ENCODE assay signal across 16 cellular contexts in the genomic region with DNA sequence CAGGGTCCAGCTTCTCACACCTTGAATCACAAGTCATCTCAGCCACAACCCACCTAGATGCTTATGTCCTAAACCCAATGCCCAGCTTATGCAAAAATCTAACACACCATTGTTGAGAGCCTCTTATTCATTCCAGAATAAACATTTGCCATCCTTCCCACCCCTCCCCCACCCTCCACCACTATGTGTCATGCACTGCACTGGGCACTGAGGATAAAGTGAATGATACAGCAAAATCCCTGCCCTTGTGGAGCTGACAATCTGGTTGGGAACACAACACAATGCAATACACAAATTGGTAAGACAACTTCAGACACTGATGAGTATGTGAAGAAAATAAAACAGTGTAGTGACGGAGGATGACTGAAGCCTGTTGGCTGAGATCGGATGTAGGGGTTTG. TPM values are rescaled to one million over a fixed set of nuclear protein-coding genes. Genes with fewer than 3 reads are reported as not detected.
DNase-seq lines count a peak whose midpoint lies in the region; ATAC-seq, FAIRE-seq and TF ChIP-seq lines count a peak whose summit lies in the region.
"Had no signal": no experiment of that assay in that cellular context is flagged by ENCODE, and none has a peak within 500 bp of the region (broad histone marks: within the 10 kb centered on the region; RNA-seq: fewer than 3 reads in every experiment).

No MANE protein-coding gene starts in this region.

- H3K4me2 ChIP-seq in H1 (ENCODE audit: insufficient read depth in 1 of 2, low read depth in 2 of 2, low read length in 2 of 2), result peak overlapping the region; percentile 93 to 100; a peak in 2 of 4 replicates

- no peak for FAIRE-seq in H1 (lab: Jason Lieb, UNC)
- FAIRE-seq: frontal cortex, TTC549 had no signal

- H4K20me1 ChIP-seq in H1 (replicated peaks in 1 of 2; ENCODE audit: control insufficient read depth in 1 of 2, insufficient read depth in 2 of 2, low read length in 2 of 2), result peaks cover 0 to 5% of the 10 kb centered on the region in 2 experiments

- DNase-seq in Daoy (ENCODE audit: low read depth) (peak; percentile 47), H1 (ENCODE audit: low read depth in 1 of 2, low spot score in 2 of 2) (no peak), globus pallidus (ENCODE audit: low spot score) (no peak), NCI-H774 (lab: John Stamatoyannopoulos, UW) (no peak)
- no peak for DNase-seq in natural killer cell treated with Interleukin-12 subunit alpha and Interleukin-12 subunit beta and Interleukin-15 and Interleukin-18, amount 100 ng/mL, for 72 hours (ENCODE audit: low spot score)
- DNase-seq in stimulated activated CD4-positive, alpha-beta T cell treated with anti-CD3 and anti-CD28 coated beads, Interleukin-4, amount 100 ng/mL, for 24 hours, result no peak
- DNase-seq: aorta, GDM1, MM.1S, spleen had no signal

- peak overlapping the region; percentile 81 for H3K4me3 Mint-ChIP-seq in natural killer cell treated with Interleukin-12 subunit alpha and Interleukin-12 subunit beta and Interleukin-15 and Interleukin-18, amount 100 ng/mL, for 72 hours

- no peak overlapping the region for H3K56ac ChIP-seq in H1 (replicated peaks; ENCODE audit: insufficient read length, low read depth, low read length)

- peak overlapping the region; percentile 50 for H4K91ac ChIP-seq in H1 (replicated peaks; ENCODE audit: insufficient read length, low read length)

- no peak overlapping the region for H3K23ac ChIP-seq in H1 (ENCODE audit: insufficient read length)

- H3K27ac Mint-ChIP-seq in natural killer cell treated with Interleukin-12 subunit alpha and Interleukin-12 subunit beta and Interleukin-15 and Interleukin-18, amount 100 ng/mL, for 72 hours, result peak overlapping the region; percentile 31 to 40

- H2BK120ac ChIP-seq in H1 (replicated peaks; ENCODE audit: low read depth, low read length), result peak overlapping the region; percentile 86

- CTCF ChIA-PET in H1 (lab: Charles Lee; ENCODE audit: partially characterized antibody), result interaction anchor here (0.9 to 2.6 kb wide), 12 partner anchors 11 to 187 kb away, joined by 3 to 27 read pairs (median 4); no protein-coding TSS in a partner anchor

- H3K9ac ChIP-seq in HUES6 (ENCODE audit: low read length) (peak overlapping the region; percentile 16), H1 (replicated peaks in 1 of 4; ENCODE audit: extremely low read depth in 1 of 4, low read depth in 3 of 4, low read length in 3 of 4) (peak overlapping the region in 1 of 4 experiments; percentile 37; a peak in 1 of 7 replicates)
- H3K9ac ChIP-seq: parathyroid adenoma had no signal

- H3K18ac ChIP-seq in H1 (ENCODE audit: extremely low read depth, low read length), result peak overlapping the region; percentile 78

- H3K27me3 ChIP-seq in HUES6 (ENCODE audit: control insufficient read depth, insufficient read depth, low read length) (no peaks in the 10 kb centered on the region), H1 (replicated peaks in 1 of 4; ENCODE audit: control insufficient read depth in 3 of 4, extremely low read depth in 1 of 4, insufficient read depth in 3 of 4, low read length in 3 of 4) (no peaks in the 10 kb centered on the region; a peak in 1 of 7 replicates)
- H3K27me3 ChIP-seq: spleen had no signal

- no peak overlapping the region for H4K8ac ChIP-seq in H1 (ENCODE audit: extremely low read depth, insufficient read depth, low read length)

- no peak overlapping the region for H2BK20ac ChIP-seq in H1 (ENCODE audit: low read length)

- WGBS in H1 (ENCODE audit: extremely low coverage in 1 of 2, insufficient coverage in 1 of 2, insufficient read length in 1 of 2, insufficient replicate concordance in 2 of 2, low coverage in 1 of 2, low lambda C conversion rate in 2 of 2, missing lambda C conversion rate in 1 of 2), 2 experiments, result 61% methylated on average over 2 of the region's 2 CpGs; no CpG with 5 or more reads in 1 of the 2 experiments

- TF ChIP-seq CTCF in H1 (IDR thresholded peaks at IDR 0.05; ENCODE audit: control extremely low read depth in 1 of 3, insufficient read depth in 1 of 3, low read depth in 1 of 3, low read length in 3 of 3), result no peak

- ATAC-seq in natural killer cell treated with Interleukin-12 subunit alpha and Interleukin-12 subunit beta and Interleukin-15 and Interleukin-18, amount 100 ng/mL, for 72 hours, result no peak
- no peak for ATAC-seq in HG03095 (IDR thresholded peaks at IDR 0.05; ENCODE audit: unreplicated experiment)

- H2BK15ac ChIP-seq in H1 (ENCODE audit: low read length), result peak overlapping the region; percentile 84; the same call in 1 of the 2 replicates

- H3K27ac ChIP-seq in HUES6 (ENCODE audit: low read depth, low read length), result no peak overlapping the region
- no peak overlapping the region for H3K27ac ChIP-seq in H1 (ENCODE audit: low read depth, low read length)
- H3K27ac ChIP-seq: parathyroid adenoma had no signal

- TF ChIP-seq POLR2A in H1 (IDR thresholded peaks at IDR 0.05; ENCODE audit: control extremely low read depth in 1 of 2, low read depth in 2 of 2, low read length in 2 of 2), result no peak

- no peaks in the 10 kb centered on the region for H3K27me3 Mint-ChIP-seq in natural killer cell treated with Interleukin-12 subunit alpha and Interleukin-12 subunit beta and Interleukin-15 and Interleukin-18, amount 100 ng/mL, for 72 hours

- peaks cover 3% of the 10 kb centered on the region; the same call in 1 of the 2 replicates for H3K79me1 ChIP-seq in H1 (ENCODE audit: low read depth, low read length)

- no peak overlapping the region for H4K5ac ChIP-seq in H1 (ENCODE audit: insufficient read length, low read depth, low read length)

- TF ChIP-seq RAD21 in H1 (IDR thresholded peaks at IDR 0.05 in 1 of 2, conservative IDR thresholded peaks at IDR 0.05 in 1 of 2; ENCODE audit: low read depth in 2 of 2, low read length in 2 of 2), result no peak

- H2AFZ ChIP-seq in H1 (ENCODE audit: low read length), result no peak overlapping the region

- no peak overlapping the region for H3K14ac ChIP-seq in H1 (ENCODE audit: insufficient read length)

- H2BK5ac ChIP-seq in H1 (ENCODE audit: low read depth, low read length), result peak overlapping the region; percentile 89

- peaks cover 33 to 35% of the 10 kb centered on the region in 2 donors for H3K4me1 Mint-ChIP-seq in natural killer cell treated with Interleukin-12 subunit alpha and Interleukin-12 subunit beta and Interleukin-15 and Interleukin-18, amount 100 ng/mL, for 72 hours (ENCODE audit: low read depth in 2 of 2)

- no peak for TF ChIP-seq EP300 in H1 (IDR thresholded peaks at IDR 0.05; ENCODE audit: borderline replicate concordance in 1 of 2, low read depth in 2 of 2, low read length in 2 of 2)

- H3K36me3 Mint-ChIP-seq in natural killer cell treated with Interleukin-12 subunit alpha and Interleukin-12 subunit beta and Interleukin-15 and Interleukin-18, amount 100 ng/mL, for 72 hours, result no peaks in the 10 kb centered on the region

- H3K4me1 ChIP-seq in HUES6 (ENCODE audit: control insufficient read depth, insufficient read depth, low read length) (peaks cover 38% of the 10 kb centered on the region), H1 (replicated peaks in 1 of 4; ENCODE audit: control insufficient read depth in 3 of 4, insufficient read depth in 4 of 4, low read length in 3 of 4) (peaks cover 11 to 29% (median 14%) of the 10 kb centered on the region in 4 experiments)
- H3K4me1 ChIP-seq: parathyroid adenoma had no signal

- peak overlapping the region; percentile 99 for H2BK12ac ChIP-seq in H1 (ENCODE audit: low read depth, low read length)

- H3K4me3 ChIP-seq in HUES6 (ENCODE audit: low read depth, low read length) (peak overlapping the region; percentile 58), H1 (ENCODE audit: extremely low read depth in 1 of 4, insufficient read depth in 2 of 4, low read depth in 3 of 4, low read length in 4 of 4) (peak overlapping the region in 1 of 4 experiments; percentile 68; a peak in 1 of 8 replicates)

- peaks cover 14% of the 10 kb centered on the region for H3K23me2 ChIP-seq in H1 (ENCODE audit: low read depth, low read length)

- H2AK5ac ChIP-seq in H1 (ENCODE audit: low read depth, low read length), result peak overlapping the region; percentile 83; the same call in 1 of the 2 replicates

- H3K79me2 ChIP-seq in H1 (ENCODE audit: control insufficient read depth in 1 of 2, insufficient read depth in 2 of 2, low read length in 2 of 2), result peaks cover 0 to 20% of the 10 kb centered on the region in 2 experiments; a peak in 2 of 4 replicates

- H3K9me3 ChIP-seq in HUES6 (ENCODE audit: control insufficient read depth, insufficient read depth, low read depth, low read length), result no peaks in the 10 kb centered on the region
- H3K9me3 ChIP-seq in H1 (ENCODE audit: insufficient read depth in 2 of 2, low read depth in 1 of 2, low read length in 1 of 2), result no peaks in the 10 kb centered on the region
- H3K9me3 ChIP-seq: HAP-1, spleen had no signal

- POLR2A ChIA-PET in H1 (lab: Charles Lee; ENCODE audit: partially characterized antibody), result interaction anchor here (1.2 to 2.2 kb wide), 3 partner anchors 9 to 19 kb away, joined by 3 to 8 read pairs (median 6); partner anchors contain the start of gene TCHP

- H3K9me3 Mint-ChIP-seq in natural killer cell treated with Interleukin-12 subunit alpha and Interleukin-12 subunit beta and Interleukin-15 and Interleukin-18, amount 100 ng/mL, for 72 hours, result no peaks in the 10 kb centered on the region

- H3K4ac ChIP-seq in H1 (replicated peaks; ENCODE audit: insufficient read length, low read depth, low read length), result peak overlapping the region; percentile 57

- H3K36me3 ChIP-seq in HUES6 (ENCODE audit: control insufficient read depth, insufficient read depth, low read length) (no peaks in the 10 kb centered on the region), H1 (ENCODE audit: control insufficient read depth in 2 of 4, insufficient read depth in 4 of 4, low read length in 3 of 4) (no peaks in the 10 kb centered on the region)
- H3K36me3 ChIP-seq: HAP-1 had no signal

RNA-seq across cellular contexts. Expression of gene GLTP, which starts 1.4 kb away (rescaled TPM):
- total RNA-seq in Daoy (2014; rRNA removed; shearing (Covaris generic)), result 47.4 and 49.7 TPM in 2 replicates
- 24.4 and 26.1 TPM in 2 replicates for total RNA-seq in H1 (2021; fragmentation: NEBNext Ultra II Directional; extraction: Animal tissue kit (Norgen Biotek cat#: 25700))
- 9.8 and 10.0 TPM in 2 replicates for polyA plus RNA-seq in H1 (2011; rRNA removed)
- 12.2 TPM for polyA plus RNA-seq in H1 (2011; cell fraction: cytosol; rRNA removed)
- polyA plus RNA-seq in H1 (2011; cell fraction: nucleus; rRNA removed), result 8.2 TPM
- polyA plus RNA-seq in H1 (2012, experiment 1 of 2), result 15.6 to 22.3 TPM (median 17.5 TPM) in 4 replicates
- 14.4 TPM for polyA plus RNA-seq in H1 (2012, experiment 2 of 2)
- 31.7 TPM for polyA plus RNA-seq in H1 (2013, experiment 1 of 2)
- 35.2 TPM for polyA plus RNA-seq in H1 (2013, experiment 2 of 2)
- polyA minus RNA-seq in H1 (2011; rRNA and poly(A)+ RNA removed), result 18.8 and 24.0 TPM in 2 replicates
- polyA minus RNA-seq in H1 (2011; cell fraction: cytosol; rRNA and poly(A)+ RNA removed), result 18.6 TPM
- 4.0 TPM for polyA minus RNA-seq in H1 (2011; cell fraction: nucleus; rRNA and poly(A)+ RNA removed)
- total RNA-seq in natural killer cell treated with Interleukin-12 subunit alpha and Interleukin-12 subunit beta and Interleukin-15 and Interleukin-18, amount 100 ng/mL, for 72 hours, result 10 to 100 TPM; 29.7 to 31.2 TPM

RNA-seq across cellular contexts. Expression of gene TCHP, which starts 18.3 kb away (rescaled TPM):
- total RNA-seq in Daoy (2014; rRNA removed; shearing (Covaris generic)), result 37.3 and 37.9 TPM in 2 replicates
- 4.5 TPM in 2 replicates for total RNA-seq in H1 (2021; fragmentation: NEBNext Ultra II Directional; extraction: Animal tissue kit (Norgen Biotek cat#: 25700))
- 2.8 and 4.8 TPM in 2 replicates for polyA plus RNA-seq in H1 (2011; rRNA removed)
- 8.7 TPM for polyA plus RNA-seq in H1 (2011; cell fraction: cytosol; rRNA removed)
- polyA plus RNA-seq in H1 (2011; cell fraction: nucleus; rRNA removed), result 15.7 TPM
- 5.5 to 11.3 TPM (median 8.0 TPM) in 4 replicates for polyA plus RNA-seq in H1 (2012, experiment 1 of 2)
- polyA plus RNA-seq in H1 (2012, experiment 2 of 2), result 0.92 TPM
- polyA plus RNA-seq in H1 (2013, experiment 1 of 2), result 4.4 TPM
- polyA plus RNA-seq in H1 (2013, experiment 2 of 2), result 4.1 TPM
- polyA minus RNA-seq in H1 (2011; rRNA and poly(A)+ RNA removed), result 2.8 TPM in 2 replicates
- 5.1 TPM for polyA minus RNA-seq in H1 (2011; cell fraction: cytosol; rRNA and poly(A)+ RNA removed)
- polyA minus RNA-seq in H1 (2011; cell fraction: nucleus; rRNA and poly(A)+ RNA removed), result 4.5 TPM
- 10 to 100 TPM; 20.5 to 31.1 TPM for total RNA-seq in natural killer cell treated with Interleukin-12 subunit alpha and Interleukin-12 subunit beta and Interleukin-15 and Interleukin-18, amount 100 ng/mL, for 72 hours

RNA-seq across cellular contexts. Expression of gene TRPV4, which starts 48.6 kb away (rescaled TPM):
- 0.51 and 0.65 TPM in 2 replicates for total RNA-seq in Daoy (2014; rRNA removed; shearing (Covaris generic))
- 2.1 and 2.5 TPM in 2 replicates for total RNA-seq in H1 (2021; fragmentation: NEBNext Ultra II Directional; extraction: Animal tissue kit (Norgen Biotek cat#: 25700))
- 6.2 and 6.4 TPM in 2 replicates for polyA plus RNA-seq in H1 (2011; rRNA removed)
- 3.3 TPM for polyA plus RNA-seq in H1 (2011; cell fraction: cytosol; rRNA removed)
- polyA plus RNA-seq in H1 (2011; cell fraction: nucleus; rRNA removed), result 7.3 TPM
- polyA plus RNA-seq in H1 (2012, experiment 1 of 2), result 1.8 to 3.5 TPM (median 2.6 TPM) in 4 replicates
- 2.1 TPM for polyA plus RNA-seq in H1 (2012, experiment 2 of 2)
- 3.2 TPM for polyA plus RNA-seq in H1 (2013, experiment 1 of 2)
- polyA plus RNA-seq in H1 (2013, experiment 2 of 2), result 3.2 TPM
- 6.7 and 9.3 TPM in 2 replicates for polyA minus RNA-seq in H1 (2011; rRNA and poly(A)+ RNA removed)
- polyA minus RNA-seq in H1 (2011; cell fraction: cytosol; rRNA and poly(A)+ RNA removed), result 2.4 TPM
- 4.8 TPM for polyA minus RNA-seq in H1 (2011; cell fraction: nucleus; rRNA and poly(A)+ RNA removed)
- total RNA-seq in natural killer cell treated with Interleukin-12 subunit alpha and Interleukin-12 subunit beta and Interleukin-15 and Interleukin-18, amount 100 ng/mL, for 72 hours, result not detected
- total RNA-seq: frontal cortex had no signal
